Comparison of ENCODE assay signal across 23 cellular contexts in the genomic region with DNA sequence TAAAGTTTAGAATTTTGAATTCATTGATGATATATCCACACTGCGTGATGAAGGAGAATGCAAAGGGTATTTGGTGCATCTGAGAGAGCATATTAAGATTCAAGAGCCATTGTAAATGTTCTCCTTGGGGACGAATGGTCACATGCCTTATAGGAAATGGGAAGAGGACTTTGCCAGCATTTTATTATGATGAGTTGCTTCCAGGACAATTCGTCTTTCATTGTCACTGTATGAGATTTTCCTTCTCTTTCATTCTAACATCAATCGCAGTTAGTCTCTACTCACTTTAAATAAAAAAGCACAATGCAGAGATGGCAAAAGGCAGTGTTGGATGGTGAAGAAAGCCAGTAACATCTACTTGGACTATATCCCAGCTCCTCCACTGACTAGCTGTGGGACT.
"Had no signal": no experiment of that assay in that cellular context is flagged by ENCODE, and none has a peak within 500 bp of the region (broad histone marks: within the 10 kb centered on the region; RNA-seq: fewer than 3 reads in every experiment).

No MANE protein-coding gene starts in this region.

- H3K4me3 ChIP-seq: SK-N-MC had no signal

- H3K27ac ChIP-seq: brain microvascular endothelial cell, SK-N-MC, VCaP had no signal

- ATAC-seq: activated T-cell treated with anti-CD3 and anti-CD28 coated beads, Interleukin-2, amount 50 U/mL, for 4 hours; T-cell had no signal

- H3K36me3 ChIP-seq: brain microvascular endothelial cell had no signal

- DNase-seq: activated CD4-positive, alpha-beta memory T cell treated with anti-CD3 and anti-CD28 coated beads for 36 hours; activated CD4-positive, alpha-beta T cell treated with anti-CD3 and anti-CD28 coated beads, Interleukin-2, amount 10 ng/mL, durations not matched to agents 7 days and 5 days; activated CD4-positive, CD25-positive, alpha-beta regulatory T cell; activated CD8-positive, alpha-beta memory T cell treated with anti-CD3 and anti-CD28 coated beads for 24 hours; activated gamma-delta T cell; activated naive CD4-positive, alpha-beta T cell treated with anti-CD3 and anti-CD28 coated beads for 36 hours; activated T-cell treated with anti-CD3 and anti-CD28 coated beads, Interleukin-2, amount 50 U/mL, for 4 hours; brain microvascular endothelial cell; caudate nucleus; Karpas-422; MM.1S; NCI-H1105; NCI-H1436; NCI-H1694 treated with DMSO at 0.1 percent for 48 hours; NCI-H2029 treated with DMSO at 0.1 percent for 48 hours; NCI-H345; NCI-H510A; NCI-H526 treated with DMSO at 0.1 percent for 48 hours; NCI-H82; SIG-M5; T-cell had no signal

- H3K27me3 ChIP-seq: brain microvascular endothelial cell had no signal
